Comparison of ENCODE assay signal across 20 cellular contexts in the genomic region with DNA sequence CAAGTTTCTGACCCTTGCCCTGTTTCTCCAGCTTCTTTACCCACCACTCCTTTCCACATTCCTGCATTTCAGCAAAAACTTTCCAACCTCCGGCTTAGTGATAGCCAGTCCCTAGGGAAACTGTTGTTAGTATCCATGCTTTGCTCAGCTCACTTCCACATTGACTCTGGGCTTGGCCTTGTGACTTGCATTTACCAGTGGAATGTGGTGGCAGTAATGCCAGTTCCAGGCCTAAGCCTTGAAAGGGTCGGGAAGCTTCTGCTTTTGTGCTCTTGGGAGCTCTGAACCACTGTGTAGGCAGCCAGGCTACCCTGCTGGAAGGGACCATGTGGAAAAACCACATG. TPM values are rescaled to one million over a fixed set of nuclear protein-coding genes. Genes with fewer than 3 reads are reported as not detected.
DNase-seq lines count a peak whose midpoint lies in the region; ATAC-seq, FAIRE-seq and TF ChIP-seq lines count a peak whose summit lies in the region.
"Had no signal": no experiment of that assay in that cellular context is flagged by ENCODE, and none has a peak within 500 bp of the region (broad histone marks: within the 10 kb centered on the region; RNA-seq: fewer than 3 reads in every experiment).

No MANE protein-coding gene starts in this region.

- ATAC-seq in HG02981 (IDR thresholded peaks at IDR 0.05; ENCODE audit: unreplicated experiment): no peak
- ATAC-seq: HCT116 had no signal

- no peaks in the 10 kb centered on the region for H3K27me3 Mint-ChIP-seq in endodermal cell (ENCODE audit: insufficient read depth)
- H3K27me3 Mint-ChIP-seq in CD8-positive, alpha-beta memory T cell: peaks cover 9 to 27% of the 10 kb centered on the region in 2 donors

- no peak for TF ChIP-seq CTCF in endodermal cell (conservative IDR thresholded peaks at IDR 0.05)
- no peak for TF ChIP-seq CTCF in A673 (conservative IDR thresholded peaks at IDR 0.05; ENCODE audit: low read depth, low read length)

- no TSS peak for BruUV-seq in A673 (replicated peaks; lab: Mats Ljungman, UMichigan)

- POLR2A ChIA-PET in CD8-positive, alpha-beta memory T cell (lab: Charles Lee): no interaction called here
- POLR2A ChIA-PET in A673 (lab: Charles Lee; ENCODE audit: low non-redundant PET): interaction anchor here (0.6 kb wide), 1 partner anchor 173 kb away, joined by 6 read pairs; no protein-coding TSS in a partner anchor

- H3K27ac ChIP-seq in endodermal cell (ENCODE audit: low read depth, low read length) (no peak overlapping the region), A673 (ENCODE audit: low read depth, low read length, poor library complexity, severe bottlenecking) (no peak overlapping the region)
- no peak overlapping the region for H3K27ac ChIP-seq in CD8-positive, alpha-beta memory T cell (ENCODE audit: low read depth, low read length)
- H3K27ac ChIP-seq: C4-2B had no signal

- H3K36me3 ChIP-seq in endodermal cell (ENCODE audit: control insufficient read depth, insufficient read depth, low read length) (no peaks in the 10 kb centered on the region), A673 (ENCODE audit: insufficient read depth, low read length, poor library complexity, severe bottlenecking) (no peaks in the 10 kb centered on the region)
- H3K36me3 ChIP-seq in CD8-positive, alpha-beta memory T cell (ENCODE audit: insufficient read depth, low read length): no peaks in the 10 kb centered on the region
- H3K36me3 ChIP-seq: BE2C had no signal

- H3K4me1 ChIP-seq in endodermal cell (ENCODE audit: control insufficient read depth, insufficient read depth, low read length): no peaks in the 10 kb centered on the region
- no peaks in the 10 kb centered on the region for H3K4me1 ChIP-seq in CD8-positive, alpha-beta memory T cell (ENCODE audit: insufficient read depth, low read length)
- H3K4me1 ChIP-seq in A673 (ENCODE audit: insufficient read depth, low read length, poor library complexity, severe bottlenecking): no peaks in the 10 kb centered on the region
- H3K4me1 ChIP-seq: BE2C had no signal

- peak; percentile 71 for FAIRE-seq in HTR-8/SVneo (lab: Jason Lieb, UNC)
- FAIRE-seq: A204.1, D721Med, G401.6, GM12891 had no signal

- intact Hi-C loops in A673 (cut with micrococcal nuclease; ENCODE audit: unreplicated experiment): no loop called here

- H3K4me3 ChIP-seq in endodermal cell (ENCODE audit: low read length) (no peak overlapping the region), A673 (ENCODE audit: low read depth, low read length, poor library complexity, severe bottlenecking) (no peak overlapping the region)
- H3K4me3 ChIP-seq in CD8-positive, alpha-beta memory T cell (ENCODE audit: low read length): no peak overlapping the region

- H3K27ac Mint-ChIP-seq in endodermal cell: peak overlapping the region; percentile 28
- no peak overlapping the region for H3K27ac Mint-ChIP-seq in CD8-positive, alpha-beta memory T cell
- H3K27ac Mint-ChIP-seq: CD4-positive, alpha-beta memory T cell had no signal

- 83 to 84% methylated on average over 2 of the region's 2 CpGs for WGBS in endodermal cell (ENCODE audit: insufficient coverage in 1 of 2, insufficient read length in 1 of 2), 2 experiments

- H3K4me3 Mint-ChIP-seq in endodermal cell: no peak overlapping the region
- H3K4me3 Mint-ChIP-seq in CD8-positive, alpha-beta memory T cell: no peak overlapping the region

- H3K27me3 ChIP-seq in endodermal cell (ENCODE audit: control insufficient read depth, insufficient read depth, low read length, poor library complexity, severe bottlenecking): no peaks in the 10 kb centered on the region
- no peaks in the 10 kb centered on the region for H3K27me3 ChIP-seq in CD8-positive, alpha-beta memory T cell (ENCODE audit: insufficient read depth, low read length, poor library complexity, severe bottlenecking)
- H3K27me3 ChIP-seq in A673 (replicated peaks; ENCODE audit: insufficient read depth, low read depth, low read length, poor library complexity): peaks cover 21% of the 10 kb centered on the region
- H3K27me3 ChIP-seq: BE2C had no signal

- H3K4me1 Mint-ChIP-seq in endodermal cell: peaks cover 10% of the 10 kb centered on the region
- no peaks in the 10 kb centered on the region for H3K4me1 Mint-ChIP-seq in CD8-positive, alpha-beta memory T cell
- H3K4me1 Mint-ChIP-seq: CD4-positive, alpha-beta memory T cell had no signal

- no peak for DNase-seq in HTR-8/SVneo (ENCODE audit: insufficient read length, low spot score)
- DNase-seq in endodermal cell: no peak
- DNase-seq in myocyte (ENCODE audit: low read depth): peak; percentile 47
- peak; percentile 8 for DNase-seq in stromal cell of bone marrow (ENCODE audit: low read depth)
- no peak for DNase-seq in CD8-positive, alpha-beta memory T cell
- no peak for DNase-seq in A673 (ENCODE audit: low spot score)
- DNase-seq: BE2C; CD4-positive, alpha-beta memory T cell; COR-L47; DMS153; DMS79 treated with DMSO at 0.1 percent for 48 hours; EL had no signal

- no peaks in the 10 kb centered on the region for H3K36me3 Mint-ChIP-seq in endodermal cell (ENCODE audit: low read depth)
- no peaks in the 10 kb centered on the region for H3K36me3 Mint-ChIP-seq in CD8-positive, alpha-beta memory T cell
- H3K36me3 Mint-ChIP-seq: CD4-positive, alpha-beta memory T cell had no signal

- CTCF ChIA-PET in CD8-positive, alpha-beta memory T cell (lab: Charles Lee): interaction anchor here (1.6 kb wide), 1 partner anchor 24 kb away, joined by 5 read pairs; no protein-coding TSS in a partner anchor
- CTCF ChIA-PET in A673 (lab: Charles Lee): no interaction called here

- no peaks in the 10 kb centered on the region for H3K9me3 Mint-ChIP-seq in endodermal cell
- peaks cover 0 to 2% (median 0%) of the 10 kb centered on the region in 5 donors for H3K9me3 Mint-ChIP-seq in CD8-positive, alpha-beta memory T cell

- no peak overlapping the region for H3K9ac ChIP-seq in endodermal cell (ENCODE audit: extremely low read depth, low read length, poor library complexity, severe bottlenecking)

- no peaks in the 10 kb centered on the region for H3K9me3 ChIP-seq in endodermal cell (ENCODE audit: control insufficient read depth, low read length)
- H3K9me3 ChIP-seq in CD8-positive, alpha-beta memory T cell (ENCODE audit: low read length): no peaks in the 10 kb centered on the region
- H3K9me3 ChIP-seq in A673 (ENCODE audit: low read depth, low read length, poor library complexity, severe bottlenecking): no peaks in the 10 kb centered on the region
- H3K9me3 ChIP-seq: BE2C had no signal

RNA-seq across cellular contexts. Expression of gene KCNB1, which starts 14.7 kb away (rescaled TPM):
- total RNA-seq in endodermal cell: under 1 TPM; 0.46 to 0.84 TPM
- polyA plus RNA-seq in endodermal cell (2013, experiment 1 of 2): 0.78 TPM
- 0.62 TPM for polyA plus RNA-seq in endodermal cell (2013, experiment 2 of 2)
- total RNA-seq in myocyte: 6.1 and 9.0 TPM in 2 replicates
- 10.9 TPM for polyA plus RNA-seq in myocyte (2012)
- total RNA-seq in CD8-positive, alpha-beta memory T cell: under 1 TPM in 1 of 2 experiments, not detected in 1; 0.77 TPM
- polyA plus RNA-seq in CD8-positive, alpha-beta memory T cell: not detected
- total RNA-seq in A673 (2021): 0.81 TPM in 1 of 2 replicates, not detected in the other
- total RNA-seq: CD4-positive, alpha-beta memory T cell; HT-29 had no signal

Comparison
In these comparisons a context has a peak if more than half of its experiments do, and no peak if none do; other contexts are left out.
1. DNase-seq: peak in myocyte (single experiment) and stromal cell of bone marrow (single experiment); none in HTR-8/SVneo (single experiment), endodermal cell (single experiment), CD8-positive, alpha-beta memory T cell (0 of 5) and A673 (single experiment).